19 cellular contexts compared by ENCODE assay signal in the genomic region with DNA sequence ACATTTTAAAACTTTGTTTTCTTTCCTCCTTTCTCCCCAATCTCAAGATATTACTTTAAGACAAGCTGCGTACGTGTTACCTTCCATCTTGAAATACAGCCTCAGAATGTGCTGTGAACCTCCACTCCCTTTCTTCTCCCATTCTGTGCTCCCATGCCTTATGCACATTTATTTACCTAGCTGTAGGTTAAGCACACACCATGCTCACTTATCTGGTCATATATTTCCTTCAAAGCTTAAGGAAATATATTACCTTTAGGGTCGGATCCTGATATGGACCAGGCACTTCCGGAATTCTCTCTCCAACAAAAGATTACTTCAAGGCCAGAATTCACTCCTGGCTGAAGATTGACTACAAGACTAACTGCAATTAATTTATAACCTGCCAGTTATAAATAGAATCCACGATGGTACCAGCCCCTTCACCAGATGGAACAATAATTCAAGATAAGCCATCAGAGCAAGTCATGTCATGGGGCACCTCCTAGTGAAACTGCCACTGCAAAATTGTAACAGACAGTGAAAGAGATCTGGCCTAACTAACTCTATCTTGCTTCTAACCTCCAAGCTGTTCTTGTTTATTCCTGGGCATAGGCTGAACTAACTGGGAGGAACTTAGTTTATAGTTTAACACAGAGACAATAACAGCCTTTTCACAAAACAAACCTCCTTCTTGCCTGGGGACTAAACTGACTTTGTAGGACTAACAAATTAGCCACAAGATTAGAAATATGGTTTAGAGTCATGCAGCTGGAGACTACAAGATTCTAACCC. TPM values are rescaled to one million over a fixed set of nuclear protein-coding genes. Genes with fewer than 3 reads are reported as not detected.
A peak's percentile ranks its signal among the peaks of the same experiment; 100 is the strongest.
DNase-seq lines count a peak whose midpoint lies in the region; ATAC-seq, FAIRE-seq and TF ChIP-seq lines count a peak whose summit lies in the region.
"Had no signal": no experiment of that assay in that cellular context is flagged by ENCODE, and none has a peak within 500 bp of the region (broad histone marks: within the 10 kb centered on the region; RNA-seq: fewer than 3 reads in every experiment).

No MANE protein-coding gene starts in this region.

- TF ChIP-seq POLR2A in H1 (IDR thresholded peaks at IDR 0.05; ENCODE audit: control extremely low read depth in 1 of 2, low read depth in 2 of 2, low read length in 2 of 2), result no peak
- TF ChIP-seq POLR2A in upper lobe of left lung (IDR thresholded peaks at IDR 0.05), result no peak

- CTCF ChIA-PET in H1 (lab: Charles Lee; ENCODE audit: partially characterized antibody), result interaction anchor here (0.7 kb wide), 1 partner anchor 9 kb away, joined by 4 read pairs; no protein-coding TSS in a partner anchor

- H3K4me1 ChIP-seq in HUES48 (ENCODE audit: control insufficient read depth, insufficient read depth, low read length) (peaks cover 31% of the 10 kb centered on the region), H1 (replicated peaks in 1 of 4; ENCODE audit: control insufficient read depth in 3 of 4, insufficient read depth in 4 of 4, low read length in 3 of 4) (peaks cover 7 to 29% (median 18%) of the 10 kb centered on the region in 4 experiments), upper lobe of left lung (no peaks in the 10 kb centered on the region)

- no peak overlapping the region for H3K4me3 ChIP-seq in HUES48 (ENCODE audit: low read depth, low read length)
- peak overlapping the region in 1 of 4 experiments; percentile 7; a peak in 1 of 8 replicates for H3K4me3 ChIP-seq in H1 (ENCODE audit: extremely low read depth in 1 of 4, insufficient read depth in 2 of 4, low read depth in 3 of 4, low read length in 4 of 4)
- no peak overlapping the region for H3K4me3 ChIP-seq in upper lobe of left lung
- H3K4me3 ChIP-seq: GM23248, MG63 had no signal

- no peak overlapping the region for H4K8ac ChIP-seq in H1 (ENCODE audit: extremely low read depth, insufficient read depth, low read length)

- H4K5ac ChIP-seq in H1 (ENCODE audit: insufficient read length, low read depth, low read length), result no peak overlapping the region

- H3K27me3 Mint-ChIP-seq in mesothelial cell of epicardium (ENCODE audit: low read depth), result peaks cover 1% of the 10 kb centered on the region
- H3K27me3 Mint-ChIP-seq in type B pancreatic cell, result peaks cover 3% of the 10 kb centered on the region

- no peak overlapping the region for H3K56ac ChIP-seq in H1 (replicated peaks; ENCODE audit: insufficient read length, low read depth, low read length)

- 0 out of 2 replicates have a peak overlapping the region, but pooled peaks have one; percentile 35 for H2BK5ac ChIP-seq in H1 (ENCODE audit: low read depth, low read length)

- H2BK20ac ChIP-seq in H1 (ENCODE audit: low read length), result peak overlapping the region; percentile 36; the same call in 1 of the 2 replicates

- H3K4me3 Mint-ChIP-seq in mesothelial cell of epicardium (no peak overlapping the region), type B pancreatic cell (peak overlapping the region; percentile 19)

- H3K36me3 ChIP-seq in HUES48 (ENCODE audit: control insufficient read depth, insufficient read depth, low read length), result no peaks in the 10 kb centered on the region
- H3K36me3 ChIP-seq in H1 (ENCODE audit: control insufficient read depth in 2 of 4, insufficient read depth in 4 of 4, low read length in 3 of 4), result no peaks in the 10 kb centered on the region
- no peaks in the 10 kb centered on the region for H3K36me3 ChIP-seq in upper lobe of left lung
- H3K36me3 ChIP-seq: BE2C, MG63 had no signal

- no peak overlapping the region for H2BK15ac ChIP-seq in H1 (ENCODE audit: low read length)

- H3K27ac Mint-ChIP-seq in mesothelial cell of epicardium (peak overlapping the region; percentile 4), type B pancreatic cell (peak overlapping the region; percentile 27)

- WGBS in H1 (ENCODE audit: extremely low coverage in 1 of 2, insufficient coverage in 1 of 2, insufficient read length in 1 of 2, insufficient replicate concordance in 2 of 2, low coverage in 1 of 2, low lambda C conversion rate in 2 of 2, missing lambda C conversion rate in 1 of 2), 2 experiments, result 90% methylated on average over 5 of the region's 5 CpGs; no CpG with 5 or more reads in 1 of the 2 experiments
- 70 to 73% methylated on average over 5 of the region's 5 CpGs for WGBS in upper lobe of left lung, 2 donors

- H2BK12ac ChIP-seq in H1 (ENCODE audit: low read depth, low read length), result peak overlapping the region; percentile 29; the same call in 1 of the 2 replicates

- H2BK120ac ChIP-seq in H1 (replicated peaks; ENCODE audit: low read depth, low read length), result no peak overlapping the region

- ATAC-seq in GM21360 (IDR thresholded peaks at IDR 0.05; ENCODE audit: unreplicated experiment), result no peak
- ATAC-seq in upper lobe of left lung (ENCODE audit: low FRiP score in 2 of 2), result no peak
- ATAC-seq: HCT116 had no signal

- no peak overlapping the region for H3K14ac ChIP-seq in H1 (ENCODE audit: insufficient read length)

- no peaks in the 10 kb centered on the region for H3K27me3 ChIP-seq in HUES48 (ENCODE audit: control insufficient read depth, insufficient read depth, low read length)
- no peaks in the 10 kb centered on the region for H3K27me3 ChIP-seq in H1 (replicated peaks in 1 of 4; ENCODE audit: control insufficient read depth in 3 of 4, extremely low read depth in 1 of 4, insufficient read depth in 3 of 4, low read length in 3 of 4)
- H3K27me3 ChIP-seq in upper lobe of left lung, result no peaks in the 10 kb centered on the region
- H3K27me3 ChIP-seq: BE2C, MG63 had no signal

- TF ChIP-seq CTCF in H1 (IDR thresholded peaks at IDR 0.05; ENCODE audit: control extremely low read depth in 1 of 3, insufficient read depth in 1 of 3, low read depth in 1 of 3, low read length in 3 of 3) (no peak), mesothelial cell of epicardium (IDR thresholded peaks at IDR 0.05; ENCODE audit: unreplicated experiment) (no peak), type B pancreatic cell (conservative IDR thresholded peaks at IDR 0.05) (no peak), upper lobe of left lung (IDR thresholded peaks at IDR 0.05) (no peak)

- 0 out of 2 replicates have a peak, but pooled peaks cover 2% of the 10 kb centered on the region for H3K23me2 ChIP-seq in H1 (ENCODE audit: low read depth, low read length)

- peak overlapping the region; percentile 67 for H3K27ac ChIP-seq in HUES48 (ENCODE audit: low read depth, low read length)
- H3K27ac ChIP-seq in H1 (ENCODE audit: low read depth, low read length), result no peak overlapping the region
- no peak overlapping the region for H3K27ac ChIP-seq in upper lobe of left lung
- H3K27ac ChIP-seq: GM23248, RWPE1 had no signal

- no peak overlapping the region for H2AFZ ChIP-seq in H1 (ENCODE audit: low read length)
- H2AFZ ChIP-seq: GM23248 had no signal

- no peaks in the 10 kb centered on the region for H3K79me2 ChIP-seq in H1 (ENCODE audit: control insufficient read depth in 1 of 2, insufficient read depth in 2 of 2, low read length in 2 of 2)

- no peaks in the 10 kb centered on the region for H3K9me3 Mint-ChIP-seq in mesothelial cell of epicardium
- H3K9me3 Mint-ChIP-seq in type B pancreatic cell, result no peaks in the 10 kb centered on the region

- no peaks in the 10 kb centered on the region for H4K20me1 ChIP-seq in H1 (replicated peaks in 1 of 2; ENCODE audit: control insufficient read depth in 1 of 2, insufficient read depth in 2 of 2, low read length in 2 of 2)

- H3K4me1 Mint-ChIP-seq in mesothelial cell of epicardium, result peaks cover 22% of the 10 kb centered on the region
- H3K4me1 Mint-ChIP-seq in type B pancreatic cell (ENCODE audit: unreplicated experiment), result peaks cover 18% of the 10 kb centered on the region

- no peak overlapping the region for H3K4ac ChIP-seq in H1 (replicated peaks; ENCODE audit: insufficient read length, low read depth, low read length)

- DNase-seq in H1 (ENCODE audit: low read depth in 1 of 2, low spot score in 2 of 2) (no peak), mesothelial cell of epicardium (ENCODE audit: low spot score in 2 of 2, unreplicated experiment in 2 of 2) (no peak), type B pancreatic cell (ENCODE audit: extremely low spot score, unreplicated experiment) (no peak), DMS 273 (lab: John Stamatoyannopoulos, UW; ENCODE audit: unreplicated experiment) (no peak), upper lobe of left lung (no peak)
- DNase-seq: BE2C, DMS79, GM23248, Kasumi-1, MG63, NCI-H1048, NCI-H187 treated with DMSO at 0.1 percent for 48 hours, NCI-H2107, SIG-M5, SK-N-SH had no signal

- H3K23ac ChIP-seq in H1 (ENCODE audit: insufficient read length), result no peak overlapping the region

- no peak overlapping the region; the same call in 1 of the 2 replicates for H3K18ac ChIP-seq in H1 (ENCODE audit: extremely low read depth, low read length)

- no peaks in the 10 kb centered on the region; the same call in 1 of the 2 replicates for H3K79me1 ChIP-seq in H1 (ENCODE audit: low read depth, low read length)

- no peak overlapping the region for H4K91ac ChIP-seq in H1 (replicated peaks; ENCODE audit: insufficient read length, low read length)

- TF ChIP-seq RAD21 in H1 (IDR thresholded peaks at IDR 0.05 in 1 of 2, conservative IDR thresholded peaks at IDR 0.05 in 1 of 2; ENCODE audit: low read depth in 2 of 2, low read length in 2 of 2), result no peak

- no peaks in the 10 kb centered on the region for H3K36me3 Mint-ChIP-seq in mesothelial cell of epicardium
- H3K36me3 Mint-ChIP-seq in type B pancreatic cell, result no peaks in the 10 kb centered on the region

- TF ChIP-seq EP300 in H1 (IDR thresholded peaks at IDR 0.05; ENCODE audit: borderline replicate concordance in 1 of 2, low read depth in 2 of 2, low read length in 2 of 2) (no peak), upper lobe of left lung (IDR thresholded peaks at IDR 0.05) (no peak)

- FAIRE-seq in H1 (lab: Jason Lieb, UNC), result no peak

- peak overlapping the region; percentile 24 to 64; a peak in 2 of 4 replicates for H3K4me2 ChIP-seq in H1 (ENCODE audit: insufficient read depth in 1 of 2, low read depth in 2 of 2, low read length in 2 of 2)
- H3K4me2 ChIP-seq: SK-N-SH had no signal

- POLR2A ChIA-PET in H1 (lab: Charles Lee; ENCODE audit: partially characterized antibody), result no interaction called here

- H3K9ac ChIP-seq in HUES48 (ENCODE audit: low read depth, low read length) (no peak overlapping the region), H1 (replicated peaks in 1 of 4; ENCODE audit: extremely low read depth in 1 of 4, low read depth in 3 of 4, low read length in 3 of 4) (no peak overlapping the region)
- H3K9ac ChIP-seq: GM23248, SK-N-SH had no signal

- H3K9me3 ChIP-seq in HUES48 (ENCODE audit: control insufficient read depth, insufficient read depth, low read length) (no peaks in the 10 kb centered on the region), H1 (ENCODE audit: insufficient read depth in 2 of 2, low read depth in 1 of 2, low read length in 1 of 2) (no peaks in the 10 kb centered on the region), upper lobe of left lung (no peaks in the 10 kb centered on the region)
- H3K9me3 ChIP-seq: BE2C, MG63, SK-N-SH had no signal

- H2AK5ac ChIP-seq in H1 (ENCODE audit: low read depth, low read length), result no peak overlapping the region

RNA-seq across cellular contexts. Expression of a gene that starts 47.5 kb away (rescaled TPM):
- not detected in 2 replicates for total RNA-seq in H1 (2021; fragmentation: NEBNext Ultra II Directional; extraction: Animal tissue kit (Norgen Biotek cat#: 25700))
- 0.26 and 0.46 TPM in 2 replicates for polyA plus RNA-seq in H1 (2011; rRNA removed)
- 0.43 TPM for polyA plus RNA-seq in H1 (2011; cell fraction: cytosol; rRNA removed)
- polyA plus RNA-seq in H1 (2011; cell fraction: nucleus; rRNA removed), result 1.5 TPM
- polyA plus RNA-seq in H1 (2012, experiment 1 of 2), result not detected in 4 replicates
- polyA plus RNA-seq in H1 (2012, experiment 2 of 2), result not detected
- not detected for polyA plus RNA-seq in H1 (2013, experiment 1 of 2)
- not detected for polyA plus RNA-seq in H1 (2013, experiment 2 of 2)
- not detected in 2 replicates for polyA minus RNA-seq in H1 (2011; rRNA and poly(A)+ RNA removed)
- polyA minus RNA-seq in H1 (2011; cell fraction: cytosol; rRNA and poly(A)+ RNA removed), result not detected
- polyA minus RNA-seq in H1 (2011; cell fraction: nucleus; rRNA and poly(A)+ RNA removed), result 2.6 TPM
- total RNA-seq in mesothelial cell of epicardium, result not detected in 3 replicates
- not detected in 2 replicates for total RNA-seq in type B pancreatic cell (ENCODE audit: low replicate concordance)
- total RNA-seq in upper lobe of left lung, result not detected
- total RNA-seq: GM23248 had no signal
- polyA plus RNA-seq: GM23248 had no signal
